ENCODE assay signal across 9 cellular contexts in genomic region chr6:129661478-129662405, GRCh38.
DNase-seq lines count a peak whose midpoint lies in the region; ATAC-seq and TF ChIP-seq lines count a peak whose summit lies in the region.
"Had no signal": no experiment of that assay in that cellular context is flagged by ENCODE, and none has a peak within 500 bp of the region (broad histone marks: within the 10 kb centered on the region; RNA-seq: fewer than 3 reads in every experiment).

No MANE protein-coding gene starts in this region.

- H3K27me3 ChIP-seq in tibial artery, result no peaks in the 10 kb centered on the region

- H3K27ac ChIP-seq in tibial artery, result no peak overlapping the region

- H3K9me3 ChIP-seq in tibial artery, result no peaks in the 10 kb centered on the region

- intact Hi-C loops in tibial artery (cut with DNase I; ENCODE audit: low total_unique reads), result no loop called here

- ATAC-seq in GM19455 (IDR thresholded peaks at IDR 0.05; ENCODE audit: unreplicated experiment), result peak; percentile 27
- peak; percentile 8 for ATAC-seq in HG03135 (IDR thresholded peaks at IDR 0.05; ENCODE audit: unreplicated experiment)
- ATAC-seq: CD8-positive, alpha-beta T cell had no signal

- TF ChIP-seq CTCF in choroid plexus epithelial cell (conservative IDR thresholded peaks at IDR 0.05; ENCODE audit: low read depth, low read length) (no peak), tibial artery (IDR thresholded peaks at IDR 0.05) (no peak)

- H3K4me3 ChIP-seq in choroid plexus epithelial cell (ENCODE audit: low read depth, low read length) (no peak overlapping the region), tibial artery (no peak overlapping the region)

- DNase-seq in Ammon's horn (ENCODE audit: low spot score), result peak; percentile 56
- DNase-seq in choroid plexus epithelial cell (ENCODE audit: low read depth), result peak; percentile 68
- no peak for DNase-seq in SKM-1 (lab: John Stamatoyannopoulos, UW; ENCODE audit: unreplicated experiment)
- DNase-seq in tibial artery, result no peak
- no peak for DNase-seq in GM03348 (ENCODE audit: low spot score)
- DNase-seq in activated naive CD4-positive, alpha-beta T cell (lab: John Stamatoyannopoulos, UW), result no peak
- DNase-seq: CD8-positive, alpha-beta T cell had no signal

- peaks cover 0 to 6% (median 0%) of the 10 kb centered on the region in 4 donors for H3K4me1 ChIP-seq in tibial artery

- no peaks in the 10 kb centered on the region for H3K36me3 ChIP-seq in tibial artery

Comparison
In these comparisons a context has a peak if more than half of its experiments do, and no peak if none do; other contexts are left out.
1. DNase-seq: peak in Ammon's horn (single experiment) and choroid plexus epithelial cell (single experiment); none in SKM-1 (single experiment), tibial artery (0 of 2), GM03348 (single experiment) and activated naive CD4-positive, alpha-beta T cell (0 of 4).